Comparison of ENCODE assay signal across 1 cellular context in the genomic region with DNA sequence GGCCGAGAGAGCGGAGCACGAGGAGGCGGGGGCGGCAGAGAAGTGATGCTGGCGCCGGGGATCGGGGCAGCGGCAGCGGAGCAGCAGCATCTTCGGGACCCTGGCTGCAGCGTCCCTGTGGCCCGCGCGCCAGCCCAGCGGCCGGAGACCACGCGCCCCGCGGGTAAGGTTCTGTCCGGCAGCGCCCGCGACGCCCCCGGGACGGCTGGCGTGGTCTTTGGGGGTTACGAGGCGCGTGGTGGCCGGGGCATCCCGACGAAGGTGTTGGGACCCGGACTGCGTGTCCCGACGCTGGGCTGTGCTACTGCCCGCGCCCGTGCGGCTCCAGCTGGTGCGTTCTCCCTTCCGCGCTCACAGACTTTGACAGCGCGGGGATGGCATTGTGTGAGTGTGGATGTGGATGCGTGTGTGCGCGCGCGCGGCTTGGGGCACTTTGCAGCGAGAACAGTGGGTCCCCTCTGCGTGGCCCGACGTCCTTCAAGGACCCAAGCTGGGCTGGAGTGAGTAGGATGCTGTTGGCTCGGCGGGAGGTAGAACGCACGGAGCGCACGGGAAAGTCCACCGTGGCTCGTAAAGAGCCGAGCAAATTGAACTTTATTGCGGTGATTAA.
A peak's percentile ranks its signal among the peaks of the same experiment; 100 is the strongest.
TF ChIP-seq lines count a peak whose summit lies in the region.

No MANE protein-coding gene starts in this region.

TF ChIP-seq in WTC11, 78 proteins besides CTCF, POLR2A, EP300 and RAD21 (continued from another document and continues in another):
- TF ChIP-seq, protein P1, sequence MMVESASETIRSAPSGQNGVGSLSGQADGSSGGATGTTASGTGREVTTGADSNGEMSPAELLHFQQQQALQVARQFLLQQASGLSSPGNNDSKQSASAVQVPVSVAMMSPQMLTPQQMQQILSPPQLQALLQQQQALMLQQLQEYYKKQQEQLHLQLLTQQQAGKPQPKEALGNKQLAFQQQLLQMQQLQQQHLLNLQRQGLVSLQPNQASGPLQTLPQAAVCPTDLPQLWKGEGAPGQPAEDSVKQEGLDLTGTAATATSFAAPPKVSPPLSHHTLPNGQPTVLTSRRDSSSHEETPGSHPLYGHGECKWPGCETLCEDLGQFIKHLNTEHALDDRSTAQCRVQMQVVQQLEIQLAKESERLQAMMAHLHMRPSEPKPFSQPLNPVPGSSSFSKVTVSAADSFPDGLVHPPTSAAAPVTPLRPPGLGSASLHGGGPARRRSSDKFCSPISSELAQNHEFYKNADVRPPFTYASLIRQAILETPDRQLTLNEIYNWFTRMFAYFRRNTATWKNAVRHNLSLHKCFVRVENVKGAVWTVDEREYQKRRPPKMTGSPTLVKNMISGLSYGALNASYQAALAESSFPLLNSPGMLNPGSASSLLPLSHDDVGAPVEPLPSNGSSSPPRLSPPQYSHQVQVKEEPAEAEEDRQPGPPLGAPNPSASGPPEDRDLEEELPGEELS (CRISPR knock-in tag; IDR thresholded peaks at IDR 0.05), result no peak
- no peak for TF ChIP-seq CREB1 (CRISPR knock-in tag; IDR thresholded peaks at IDR 0.05)
- TF ChIP-seq MXD4 (CRISPR knock-in tag; IDR thresholded peaks at IDR 0.05; ENCODE audit: borderline replicate concordance), result no peak
- TF ChIP-seq NR2C2 (CRISPR knock-in tag; IDR thresholded peaks at IDR 0.05), result no peak
- TF ChIP-seq ZNF232 (CRISPR knock-in tag; IDR thresholded peaks at IDR 0.05), result 0 out of 2 replicates have a peak, but pooled peaks have one; percentile 11
- no peak for TF ChIP-seq ZNF671 (CRISPR knock-in tag; IDR thresholded peaks at IDR 0.05)
- no peak for TF ChIP-seq FOXJ3 (CRISPR knock-in tag; IDR thresholded peaks at IDR 0.05; ENCODE audit: borderline replicate concordance)
- TF ChIP-seq FOXP1 (CRISPR knock-in tag; IDR thresholded peaks at IDR 0.05; ENCODE audit: borderline replicate concordance), result 0 out of 2 replicates have a peak, but pooled peaks have one; percentile 20
- no peak for TF ChIP-seq IRF2 (CRISPR knock-in tag; IDR thresholded peaks at IDR 0.05; ENCODE audit: borderline replicate concordance, low read depth)
- TF ChIP-seq, protein P2, sequence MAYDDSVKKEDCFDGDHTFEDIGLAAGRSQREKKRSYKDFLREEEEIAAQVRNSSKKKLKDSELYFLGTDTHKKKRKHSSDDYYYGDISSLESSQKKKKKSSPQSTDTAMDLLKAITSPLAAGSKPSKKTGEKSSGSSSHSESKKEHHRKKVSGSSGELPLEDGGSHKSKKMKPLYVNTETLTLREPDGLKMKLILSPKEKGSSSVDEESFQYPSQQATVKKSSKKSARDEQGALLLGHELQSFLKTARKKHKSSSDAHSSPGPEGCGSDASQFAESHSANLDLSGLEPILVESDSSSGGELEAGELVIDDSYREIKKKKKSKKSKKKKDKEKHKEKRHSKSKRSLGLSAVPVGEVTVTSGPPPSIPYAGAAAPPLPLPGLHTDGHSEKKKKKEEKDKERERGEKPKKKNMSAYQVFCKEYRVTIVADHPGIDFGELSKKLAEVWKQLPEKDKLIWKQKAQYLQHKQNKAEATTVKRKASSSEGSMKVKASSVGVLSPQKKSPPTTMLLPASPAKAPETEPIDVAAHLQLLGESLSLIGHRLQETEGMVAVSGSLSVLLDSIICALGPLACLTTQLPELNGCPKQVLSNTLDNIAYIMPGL (CRISPR knock-in tag; IDR thresholded peaks at IDR 0.05), result peak; percentile 62; the same call in 1 of the 2 replicates
- TF ChIP-seq, protein P3, sequence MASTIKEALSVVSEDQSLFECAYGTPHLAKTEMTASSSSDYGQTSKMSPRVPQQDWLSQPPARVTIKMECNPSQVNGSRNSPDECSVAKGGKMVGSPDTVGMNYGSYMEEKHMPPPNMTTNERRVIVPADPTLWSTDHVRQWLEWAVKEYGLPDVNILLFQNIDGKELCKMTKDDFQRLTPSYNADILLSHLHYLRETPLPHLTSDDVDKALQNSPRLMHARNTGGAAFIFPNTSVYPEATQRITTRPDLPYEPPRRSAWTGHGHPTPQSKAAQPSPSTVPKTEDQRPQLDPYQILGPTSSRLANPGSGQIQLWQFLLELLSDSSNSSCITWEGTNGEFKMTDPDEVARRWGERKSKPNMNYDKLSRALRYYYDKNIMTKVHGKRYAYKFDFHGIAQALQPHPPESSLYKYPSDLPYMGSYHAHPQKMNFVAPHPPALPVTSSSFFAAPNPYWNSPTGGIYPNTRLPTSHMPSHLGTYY (CRISPR knock-in tag; IDR thresholded peaks at IDR 0.05), result no peak
- TF ChIP-seq, protein P4, sequence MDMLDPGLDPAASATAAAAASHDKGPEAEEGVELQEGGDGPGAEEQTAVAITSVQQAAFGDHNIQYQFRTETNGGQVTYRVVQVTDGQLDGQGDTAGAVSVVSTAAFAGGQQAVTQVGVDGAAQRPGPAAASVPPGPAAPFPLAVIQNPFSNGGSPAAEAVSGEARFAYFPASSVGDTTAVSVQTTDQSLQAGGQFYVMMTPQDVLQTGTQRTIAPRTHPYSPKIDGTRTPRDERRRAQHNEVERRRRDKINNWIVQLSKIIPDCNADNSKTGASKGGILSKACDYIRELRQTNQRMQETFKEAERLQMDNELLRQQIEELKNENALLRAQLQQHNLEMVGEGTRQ (CRISPR knock-in tag; IDR thresholded peaks at IDR 0.05), result no peak
- TF ChIP-seq FOXK1 (CRISPR knock-in tag; IDR thresholded peaks at IDR 0.05), result no peak
- no peak for TF ChIP-seq GABPB1 (CRISPR knock-in tag; IDR thresholded peaks at IDR 0.05)
- TF ChIP-seq ZNF416 (CRISPR knock-in tag; IDR thresholded peaks at IDR 0.05), result no peak
- no peak for TF ChIP-seq HMGA2 (CRISPR knock-in tag; IDR thresholded peaks at IDR 0.05)
- TF ChIP-seq, protein P5, sequence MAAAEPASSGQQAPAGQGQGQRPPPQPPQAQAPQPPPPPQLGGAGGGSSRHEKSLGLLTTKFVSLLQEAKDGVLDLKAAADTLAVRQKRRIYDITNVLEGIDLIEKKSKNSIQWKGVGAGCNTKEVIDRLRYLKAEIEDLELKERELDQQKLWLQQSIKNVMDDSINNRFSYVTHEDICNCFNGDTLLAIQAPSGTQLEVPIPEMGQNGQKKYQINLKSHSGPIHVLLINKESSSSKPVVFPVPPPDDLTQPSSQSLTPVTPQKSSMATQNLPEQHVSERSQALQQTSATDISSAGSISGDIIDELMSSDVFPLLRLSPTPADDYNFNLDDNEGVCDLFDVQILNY (CRISPR knock-in tag; IDR thresholded peaks at IDR 0.05), result no peak
- TF ChIP-seq, protein P6, sequence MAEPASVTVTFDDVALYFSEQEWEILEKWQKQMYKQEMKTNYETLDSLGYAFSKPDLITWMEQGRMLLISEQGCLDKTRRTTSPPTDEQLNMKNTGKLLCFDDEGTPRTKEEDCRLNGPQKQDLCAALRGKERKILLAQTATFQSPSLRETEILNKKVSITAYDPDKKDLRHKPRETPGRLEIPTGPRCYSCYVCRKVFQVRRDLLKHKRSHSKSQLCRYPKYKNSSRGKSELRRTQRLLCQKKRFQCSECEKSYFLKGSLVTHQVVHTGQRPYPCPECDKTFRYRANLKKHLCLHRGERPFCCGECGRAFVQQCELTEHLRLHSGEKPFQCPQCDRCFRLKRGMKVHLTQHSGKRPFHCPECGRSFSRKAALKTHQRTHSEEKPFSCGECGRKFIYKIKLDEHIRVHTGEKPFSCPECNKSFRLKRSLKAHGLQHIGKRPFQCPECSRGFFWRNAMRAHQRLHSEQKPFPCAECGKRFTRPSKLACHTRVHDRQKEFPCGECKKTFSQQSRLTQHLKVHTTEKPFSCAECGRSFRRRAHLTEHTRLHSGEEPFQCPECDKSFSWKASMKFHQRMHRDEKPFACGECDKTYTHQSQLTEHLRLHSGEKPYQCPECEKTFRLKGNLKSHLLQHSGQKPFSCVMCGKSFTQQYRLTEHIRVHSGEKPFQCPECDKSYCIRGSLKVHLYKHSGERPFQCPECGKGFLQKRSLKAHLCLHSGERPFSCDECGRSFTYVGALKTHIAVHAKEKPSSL (CRISPR knock-in tag; conservative IDR thresholded peaks at IDR 0.05), result no peak
- TF ChIP-seq SMAD4 (CRISPR knock-in tag; IDR thresholded peaks at IDR 0.05), result no peak
- TF ChIP-seq RORB (CRISPR knock-in tag; IDR thresholded peaks at IDR 0.05), result no peak
- no peak for TF ChIP-seq TEAD1 (CRISPR knock-in tag; IDR thresholded peaks at IDR 0.05)
- TF ChIP-seq, protein P7, sequence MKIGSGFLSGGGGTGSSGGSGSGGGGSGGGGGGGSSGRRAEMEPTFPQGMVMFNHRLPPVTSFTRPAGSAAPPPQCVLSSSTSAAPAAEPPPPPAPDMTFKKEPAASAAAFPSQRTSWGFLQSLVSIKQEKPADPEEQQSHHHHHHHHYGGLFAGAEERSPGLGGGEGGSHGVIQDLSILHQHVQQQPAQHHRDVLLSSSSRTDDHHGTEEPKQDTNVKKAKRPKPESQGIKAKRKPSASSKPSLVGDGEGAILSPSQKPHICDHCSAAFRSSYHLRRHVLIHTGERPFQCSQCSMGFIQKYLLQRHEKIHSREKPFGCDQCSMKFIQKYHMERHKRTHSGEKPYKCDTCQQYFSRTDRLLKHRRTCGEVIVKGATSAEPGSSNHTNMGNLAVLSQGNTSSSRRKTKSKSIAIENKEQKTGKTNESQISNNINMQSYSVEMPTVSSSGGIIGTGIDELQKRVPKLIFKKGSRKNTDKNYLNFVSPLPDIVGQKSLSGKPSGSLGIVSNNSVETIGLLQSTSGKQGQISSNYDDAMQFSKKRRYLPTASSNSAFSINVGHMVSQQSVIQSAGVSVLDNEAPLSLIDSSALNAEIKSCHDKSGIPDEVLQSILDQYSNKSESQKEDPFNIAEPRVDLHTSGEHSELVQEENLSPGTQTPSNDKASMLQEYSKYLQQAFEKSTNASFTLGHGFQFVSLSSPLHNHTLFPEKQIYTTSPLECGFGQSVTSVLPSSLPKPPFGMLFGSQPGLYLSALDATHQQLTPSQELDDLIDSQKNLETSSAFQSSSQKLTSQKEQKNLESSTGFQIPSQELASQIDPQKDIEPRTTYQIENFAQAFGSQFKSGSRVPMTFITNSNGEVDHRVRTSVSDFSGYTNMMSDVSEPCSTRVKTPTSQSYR (CRISPR knock-in tag; IDR thresholded peaks at IDR 0.05), result no peak
- no peak for TF ChIP-seq TEAD4 (CRISPR knock-in tag; IDR thresholded peaks at IDR 0.05)
- TF ChIP-seq TP53 (CRISPR knock-in tag; IDR thresholded peaks at IDR 0.05), result no peak
- peak; percentile 17; the same call in 1 of the 2 replicates for TF ChIP-seq ZNF121 (CRISPR knock-in tag; IDR thresholded peaks at IDR 0.05)
- TF ChIP-seq, protein P8, sequence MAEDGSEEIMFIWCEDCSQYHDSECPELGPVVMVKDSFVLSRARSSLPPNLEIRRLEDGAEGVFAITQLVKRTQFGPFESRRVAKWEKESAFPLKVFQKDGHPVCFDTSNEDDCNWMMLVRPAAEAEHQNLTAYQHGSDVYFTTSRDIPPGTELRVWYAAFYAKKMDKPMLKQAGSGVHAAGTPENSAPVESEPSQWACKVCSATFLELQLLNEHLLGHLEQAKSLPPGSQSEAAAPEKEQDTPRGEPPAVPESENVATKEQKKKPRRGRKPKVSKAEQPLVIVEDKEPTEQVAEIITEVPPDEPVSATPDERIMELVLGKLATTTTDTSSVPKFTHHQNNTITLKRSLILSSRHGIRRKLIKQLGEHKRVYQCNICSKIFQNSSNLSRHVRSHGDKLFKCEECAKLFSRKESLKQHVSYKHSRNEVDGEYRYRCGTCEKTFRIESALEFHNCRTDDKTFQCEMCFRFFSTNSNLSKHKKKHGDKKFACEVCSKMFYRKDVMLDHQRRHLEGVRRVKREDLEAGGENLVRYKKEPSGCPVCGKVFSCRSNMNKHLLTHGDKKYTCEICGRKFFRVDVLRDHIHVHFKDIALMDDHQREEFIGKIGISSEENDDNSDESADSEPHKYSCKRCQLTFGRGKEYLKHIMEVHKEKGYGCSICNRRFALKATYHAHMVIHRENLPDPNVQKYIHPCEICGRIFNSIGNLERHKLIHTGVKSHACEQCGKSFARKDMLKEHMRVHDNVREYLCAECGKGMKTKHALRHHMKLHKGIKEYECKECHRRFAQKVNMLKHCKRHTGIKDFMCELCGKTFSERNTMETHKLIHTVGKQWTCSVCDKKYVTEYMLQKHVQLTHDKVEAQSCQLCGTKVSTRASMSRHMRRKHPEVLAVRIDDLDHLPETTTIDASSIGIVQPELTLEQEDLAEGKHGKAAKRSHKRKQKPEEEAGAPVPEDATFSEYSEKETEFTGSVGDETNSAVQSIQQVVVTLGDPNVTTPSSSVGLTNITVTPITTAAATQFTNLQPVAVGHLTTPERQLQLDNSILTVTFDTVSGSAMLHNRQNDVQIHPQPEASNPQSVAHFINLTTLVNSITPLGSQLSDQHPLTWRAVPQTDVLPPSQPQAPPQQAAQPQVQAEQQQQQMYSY (CRISPR knock-in tag; IDR thresholded peaks at IDR 0.05), result no peak
- TF ChIP-seq, protein P9, sequence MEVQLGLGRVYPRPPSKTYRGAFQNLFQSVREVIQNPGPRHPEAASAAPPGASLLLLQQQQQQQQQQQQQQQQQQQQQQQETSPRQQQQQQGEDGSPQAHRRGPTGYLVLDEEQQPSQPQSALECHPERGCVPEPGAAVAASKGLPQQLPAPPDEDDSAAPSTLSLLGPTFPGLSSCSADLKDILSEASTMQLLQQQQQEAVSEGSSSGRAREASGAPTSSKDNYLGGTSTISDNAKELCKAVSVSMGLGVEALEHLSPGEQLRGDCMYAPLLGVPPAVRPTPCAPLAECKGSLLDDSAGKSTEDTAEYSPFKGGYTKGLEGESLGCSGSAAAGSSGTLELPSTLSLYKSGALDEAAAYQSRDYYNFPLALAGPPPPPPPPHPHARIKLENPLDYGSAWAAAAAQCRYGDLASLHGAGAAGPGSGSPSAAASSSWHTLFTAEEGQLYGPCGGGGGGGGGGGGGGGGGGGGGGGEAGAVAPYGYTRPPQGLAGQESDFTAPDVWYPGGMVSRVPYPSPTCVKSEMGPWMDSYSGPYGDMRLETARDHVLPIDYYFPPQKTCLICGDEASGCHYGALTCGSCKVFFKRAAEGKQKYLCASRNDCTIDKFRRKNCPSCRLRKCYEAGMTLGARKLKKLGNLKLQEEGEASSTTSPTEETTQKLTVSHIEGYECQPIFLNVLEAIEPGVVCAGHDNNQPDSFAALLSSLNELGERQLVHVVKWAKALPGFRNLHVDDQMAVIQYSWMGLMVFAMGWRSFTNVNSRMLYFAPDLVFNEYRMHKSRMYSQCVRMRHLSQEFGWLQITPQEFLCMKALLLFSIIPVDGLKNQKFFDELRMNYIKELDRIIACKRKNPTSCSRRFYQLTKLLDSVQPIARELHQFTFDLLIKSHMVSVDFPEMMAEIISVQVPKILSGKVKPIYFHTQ (CRISPR knock-in tag; IDR thresholded peaks at IDR 0.05), result no peak
- TF ChIP-seq, protein P10, sequence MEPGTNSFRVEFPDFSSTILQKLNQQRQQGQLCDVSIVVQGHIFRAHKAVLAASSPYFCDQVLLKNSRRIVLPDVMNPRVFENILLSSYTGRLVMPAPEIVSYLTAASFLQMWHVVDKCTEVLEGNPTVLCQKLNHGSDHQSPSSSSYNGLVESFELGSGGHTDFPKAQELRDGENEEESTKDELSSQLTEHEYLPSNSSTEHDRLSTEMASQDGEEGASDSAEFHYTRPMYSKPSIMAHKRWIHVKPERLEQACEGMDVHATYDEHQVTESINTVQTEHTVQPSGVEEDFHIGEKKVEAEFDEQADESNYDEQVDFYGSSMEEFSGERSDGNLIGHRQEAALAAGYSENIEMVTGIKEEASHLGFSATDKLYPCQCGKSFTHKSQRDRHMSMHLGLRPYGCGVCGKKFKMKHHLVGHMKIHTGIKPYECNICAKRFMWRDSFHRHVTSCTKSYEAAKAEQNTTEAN (CRISPR knock-in tag; IDR thresholded peaks at IDR 0.05), result peak; percentile 53; the same call in 1 of the 2 replicates
- no peak for TF ChIP-seq EMX1 (CRISPR knock-in tag; IDR thresholded peaks at IDR 0.05)
- TF ChIP-seq NR3C1 (CRISPR knock-in tag; conservative IDR thresholded peaks at IDR 0.05; ENCODE audit: low read depth), result no peak
- no peak for TF ChIP-seq JAZF1 (CRISPR knock-in tag; IDR thresholded peaks at IDR 0.05)
- TF ChIP-seq, protein P11, sequence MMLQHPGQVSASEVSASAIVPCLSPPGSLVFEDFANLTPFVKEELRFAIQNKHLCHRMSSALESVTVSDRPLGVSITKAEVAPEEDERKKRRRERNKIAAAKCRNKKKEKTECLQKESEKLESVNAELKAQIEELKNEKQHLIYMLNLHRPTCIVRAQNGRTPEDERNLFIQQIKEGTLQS (CRISPR knock-in tag; conservative IDR thresholded peaks at IDR 0.05), result no peak
- TF ChIP-seq, protein P12, sequence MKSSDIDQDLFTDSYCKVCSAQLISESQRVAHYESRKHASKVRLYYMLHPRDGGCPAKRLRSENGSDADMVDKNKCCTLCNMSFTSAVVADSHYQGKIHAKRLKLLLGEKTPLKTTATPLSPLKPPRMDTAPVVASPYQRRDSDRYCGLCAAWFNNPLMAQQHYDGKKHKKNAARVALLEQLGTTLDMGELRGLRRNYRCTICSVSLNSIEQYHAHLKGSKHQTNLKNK (CRISPR knock-in tag; IDR thresholded peaks at IDR 0.05), result no peak
- TF ChIP-seq JUN (CRISPR knock-in tag; IDR thresholded peaks at IDR 0.05), result no peak
